Comparison of ENCODE assay signal across 15 cellular contexts in genomic region chr7:50676079-50676478, GRCh38.
"Had no signal": no experiment of that assay in that cellular context is flagged by ENCODE, and none has a peak within 500 bp of the region (broad histone marks: within the 10 kb centered on the region; RNA-seq: fewer than 3 reads in every experiment).

No MANE protein-coding gene starts in this region.

- H3K27me3 ChIP-seq: spleen had no signal

- H3K4me1 Mint-ChIP-seq: activated CD4-positive, alpha-beta T cell treated with anti-CD3 and anti-CD28 coated beads for 36 hours; activated naive CD8-positive, alpha-beta T cell treated with anti-CD3 and anti-CD28 coated beads, Interleukin-2, amount 50 U/mL, for 24 hours; immature natural killer cell had no signal

- H3K27ac ChIP-seq: spleen had no signal

- DNase-seq: activated CD4-positive, alpha-beta T cell treated with anti-CD3 and anti-CD28 coated beads for 36 hours; activated CD8-positive, alpha-beta memory T cell treated with anti-CD3 and anti-CD28 coated beads, Interleukin-2, amount 50 U/mL, for 4 hours; activated CD8-positive, alpha-beta T cell treated with anti-CD3 and anti-CD28 coated beads for 36 hours; activated naive CD4-positive, alpha-beta T cell treated with Interleukin-2 at 50 U/mL for 16 hours; activated naive CD8-positive, alpha-beta T cell treated with anti-CD3 and anti-CD28 coated beads, Interleukin-2, amount 50 U/mL, for 24 hours; cerebellar nuclear complex; dermis blood vessel endothelial cell; immature natural killer cell; left colon; mesenchymal stem cell; right cardiac atrium; spleen; stimulated activated CD4-positive, alpha-beta T cell treated with anti-CD3 and anti-CD28 coated beads, Interleukin-1b, Interleukin-23, amount 100 ng/mL, for 48 hours; stimulated activated naive B cell treated with anti-CD40 and anti-IgM and Interleukin-4, amounts not matched to agents 10 μg/mL and 1 μg/mL and 100 μg/mL, for 72 hours; T-helper 9 cell had no signal

- H3K4me3 ChIP-seq: spleen had no signal

- H3K27me3 Mint-ChIP-seq: activated CD4-positive, alpha-beta T cell treated with anti-CD3 and anti-CD28 coated beads for 36 hours; activated naive CD8-positive, alpha-beta T cell treated with anti-CD3 and anti-CD28 coated beads, Interleukin-2, amount 50 U/mL, for 24 hours had no signal

- H3K27ac Mint-ChIP-seq: activated CD4-positive, alpha-beta T cell treated with anti-CD3 and anti-CD28 coated beads for 36 hours; activated CD8-positive, alpha-beta T cell treated with anti-CD3 and anti-CD28 coated beads for 36 hours; activated naive CD8-positive, alpha-beta T cell treated with anti-CD3 and anti-CD28 coated beads, Interleukin-2, amount 50 U/mL, for 24 hours; stimulated activated naive B cell treated with anti-CD40 and anti-IgM and Interleukin-4, amounts not matched to agents 10 μg/mL and 1 μg/mL and 100 μg/mL, for 72 hours had no signal

- H3K9me3 ChIP-seq: spleen had no signal

- H3K9me3 Mint-ChIP-seq: activated CD8-positive, alpha-beta T cell treated with anti-CD3 and anti-CD28 coated beads for 36 hours; activated naive CD8-positive, alpha-beta T cell treated with anti-CD3 and anti-CD28 coated beads, Interleukin-2, amount 50 U/mL, for 24 hours; stimulated activated naive B cell treated with anti-CD40 and anti-IgM and Interleukin-4, amounts not matched to agents 10 μg/mL and 1 μg/mL and 100 μg/mL, for 72 hours had no signal

- H3K36me3 Mint-ChIP-seq: immature natural killer cell; stimulated activated naive B cell treated with anti-CD40 and anti-IgM and Interleukin-4, amounts not matched to agents 10 μg/mL and 1 μg/mL and 100 μg/mL, for 72 hours had no signal

- H3K4me3 Mint-ChIP-seq: activated CD4-positive, alpha-beta T cell treated with anti-CD3 and anti-CD28 coated beads for 36 hours; activated CD8-positive, alpha-beta T cell treated with anti-CD3 and anti-CD28 coated beads for 36 hours; activated naive CD8-positive, alpha-beta T cell treated with anti-CD3 and anti-CD28 coated beads, Interleukin-2, amount 50 U/mL, for 24 hours; immature natural killer cell; stimulated activated naive B cell treated with anti-CD40 and anti-IgM and Interleukin-4, amounts not matched to agents 10 μg/mL and 1 μg/mL and 100 μg/mL, for 72 hours had no signal
